In genomic region chr16:28924762-28925385, GRCh38 we compare ENCODE assay signal across 8 cellular contexts. TPM values are rescaled to one million over a fixed set of nuclear protein-coding genes. Genes with fewer than 3 reads are reported as not detected.
DNase-seq lines count a peak whose midpoint lies in the region; ATAC-seq and TF ChIP-seq lines count a peak whose summit lies in the region.

Gene RABEP2 (minus strand): TSS chr16:28925238. CDS start chr16:28925163, 75 bp downstream.

- intact Hi-C loops in activated CD8-positive, alpha-beta T cell treated with anti-CD3 and anti-CD28 coated beads for 36 hours (cut with micrococcal nuclease): loop anchor here (5.0 kb wide), 1 partner anchor 78 kb away; the partner anchor contains the start of gene TUFM
- intact Hi-C loops in lower leg skin (cut with DNase I; ENCODE audit: low total_unique reads): no loop called here

- peaks cover under 1 to 4% of the 10 kb centered on the region in 2 donors for H3K36me3 ChIP-seq in duodenal mucosa (ENCODE audit: control insufficient read depth in 1 of 2, insufficient read depth in 2 of 2, low read length in 2 of 2)

- CTCF ChIA-PET in activated CD8-positive, alpha-beta T cell treated with anti-CD3 and anti-CD28 coated beads for 36 hours (lab: Charles Lee): interaction anchor here (12.2 kb wide), 1 partner anchor 20 kb away, joined by 87 read pairs; no protein-coding TSS in a partner anchor

- H3K4me1 Mint-ChIP-seq in activated CD8-positive, alpha-beta T cell treated with anti-CD3 and anti-CD28 coated beads for 36 hours (ENCODE audit: low read depth): peaks cover 15% of the 10 kb centered on the region

- H3K27me3 Mint-ChIP-seq in activated CD8-positive, alpha-beta T cell treated with anti-CD3 and anti-CD28 coated beads for 36 hours: no peaks in the 10 kb centered on the region

- no peak for TF ChIP-seq POLR2A in lower leg skin (IDR thresholded peaks at IDR 0.05)

- 0 to 1% methylated on average over 25 to 26 of the region's 66 CpGs for WGBS in lower leg skin, 2 donors

- peak within 1 kb of the TSS; percentile 97 for H3K27ac Mint-ChIP-seq in activated CD8-positive, alpha-beta T cell treated with anti-CD3 and anti-CD28 coated beads for 36 hours

- TF ChIP-seq CTCF in activated CD8-positive, alpha-beta T cell treated with anti-CD3 and anti-CD28 coated beads for 36 hours (IDR thresholded peaks at IDR 0.05): no peak
- no peak for TF ChIP-seq CTCF in lower leg skin (IDR thresholded peaks at IDR 0.05)

- H3K4me1 ChIP-seq in duodenal mucosa (ENCODE audit: control insufficient read depth in 1 of 2, insufficient read depth in 2 of 2, low read length in 2 of 2): peaks cover 15 to 16% of the 10 kb centered on the region in 2 donors

- H3K4me3 ChIP-seq in duodenal mucosa (ENCODE audit: low read depth in 1 of 2, low read length in 2 of 2): peak within 1 kb of the TSS; percentile 76 to 87
- peak within 1 kb of the TSS; percentile 73 for H3K4me3 ChIP-seq in lower leg skin (ENCODE audit: low read depth, poor library complexity, severe bottlenecking)

- H3K4me3 Mint-ChIP-seq in activated CD8-positive, alpha-beta T cell treated with anti-CD3 and anti-CD28 coated beads for 36 hours: peak within 1 kb of the TSS; percentile 93

- peak within 1 kb of the TSS; percentile 79 to 89 for H3K9ac ChIP-seq in duodenal mucosa (ENCODE audit: low read depth in 1 of 2, low read length in 2 of 2)

- DNase-seq in CD1c-positive myeloid dendritic cell (ENCODE audit: extremely low spot score) (peak; percentile 95), HK-2 (ENCODE audit: unreplicated experiment) (peak; percentile 90), NCI-H82 (lab: John Stamatoyannopoulos, UW) (peak; percentile 93), lower leg skin (ENCODE audit: low spot score in 2 of 2) (peak; percentile 91 to 98)
- peak; percentile 96 for DNase-seq in activated CD8-positive, alpha-beta T cell treated with anti-CD3 and anti-CD28 coated beads for 36 hours
- DNase-seq in stimulated activated CD4-positive, alpha-beta T cell treated with anti-CD3 and anti-CD28 coated beads, Interleukin-4, amount 100 ng/mL, for 48 hours (ENCODE audit: low read depth in 2 of 2): peak; percentile 96 to 99

- H3K9me3 Mint-ChIP-seq in activated CD8-positive, alpha-beta T cell treated with anti-CD3 and anti-CD28 coated beads for 36 hours: no peaks in the 10 kb centered on the region

- POLR2A ChIA-PET in activated CD8-positive, alpha-beta T cell treated with anti-CD3 and anti-CD28 coated beads for 36 hours (lab: Charles Lee): interaction anchor here (1.0 to 3.7 kb wide), 9 partner anchors 11 to 102 kb away, joined by 3 to 12 read pairs (median 6); partner anchors contain the start of gene ATXN2L

- H3K27ac ChIP-seq in duodenal mucosa (ENCODE audit: low read depth, low read length): peak within 1 kb of the TSS; percentile 99

- peaks cover 6% of the 10 kb centered on the region for H3K36me3 Mint-ChIP-seq in activated CD8-positive, alpha-beta T cell treated with anti-CD3 and anti-CD28 coated beads for 36 hours (ENCODE audit: low read depth)

- no peaks in the 10 kb centered on the region for H3K27me3 ChIP-seq in duodenal mucosa (ENCODE audit: control insufficient read depth in 1 of 2, insufficient read depth in 2 of 2, low read length in 2 of 2)

- no peaks in the 10 kb centered on the region for H3K9me3 ChIP-seq in duodenal mucosa (ENCODE audit: control insufficient read depth in 1 of 2, low read length in 2 of 2)

- ATAC-seq in GM19455 (IDR thresholded peaks at IDR 0.05; ENCODE audit: unreplicated experiment): peak; percentile 58
- peak; percentile 90 for ATAC-seq in activated CD8-positive, alpha-beta T cell treated with anti-CD3 and anti-CD28 coated beads for 36 hours

RNA-seq across cellular contexts. Expression of gene RABEP2, which starts in this region (rescaled TPM):
- 10 to 100 TPM; 13.1 to 14.0 TPM for total RNA-seq in activated CD8-positive, alpha-beta T cell treated with anti-CD3 and anti-CD28 coated beads for 36 hours
- total RNA-seq in lower leg skin: 100 to 1,000 TPM in 2 of 4 donors, 10 to 100 TPM in 2; 80.7 to 124 (median 94.9) TPM

Comparison
In these comparisons a context has a peak if more than half of its experiments do, and no peak if none do; other contexts are left out.
1. Peak in every context shown above with its lines: DNase-seq, ATAC-seq, H3K4me3 ChIP-seq and H3K27ac ChIP-seq.
2. RNA of gene RABEP2 (total RNA-seq): 80.7 to 124 TPM in lower leg skin; 13.1 to 14.0 TPM in activated CD8-positive, alpha-beta T cell treated with anti-CD3 and anti-CD28 coated beads for 36 hours; every median in the first group is over 4 times any median in the second.